8 cellular contexts compared by ENCODE assay signal in genomic region chr11:67270256-67271211, GRCh38. TPM values are rescaled to one million over a fixed set of nuclear protein-coding genes. Genes with fewer than 3 reads are reported as not detected.
DNase-seq lines count a peak whose midpoint lies in the region; ATAC-seq, FAIRE-seq and TF ChIP-seq lines count a peak whose summit lies in the region.

No MANE protein-coding gene starts in this region.

- CTCF ChIA-PET in K562 (lab: Yijun Ruan, JAX; ENCODE audit: low intra/inter-chr PET ratio), result no interaction called here

- H2AFZ ChIP-seq in MM.1S (ENCODE audit: low read length), result no peak overlapping the region
- H2AFZ ChIP-seq in K562 (ENCODE audit: low read depth, low read length), result no peak overlapping the region

- peaks cover 69% of the 10 kb centered on the region for H3K4me1 ChIP-seq in MM.1S (ENCODE audit: low read length)
- H3K4me1 ChIP-seq in K562 (replicated peaks in 1 of 2; ENCODE audit: control insufficient read depth in 2 of 2, insufficient read depth in 2 of 2, low read length in 2 of 2), result peaks cover 34 to 85% of the 10 kb centered on the region in 2 experiments
- H3K4me1 ChIP-seq in subcutaneous abdominal adipose tissue (ENCODE audit: control insufficient read depth in 5 of 5, insufficient read depth in 5 of 5, low read length in 5 of 5), result peaks cover 38 to 95% (median 92%) of the 10 kb centered on the region in 5 donors

- WGBS in K562 (ENCODE audit: insufficient coverage, low coverage, missing lambda C conversion rate), result 65% methylated on average over 22 of the region's 28 CpGs

- H4K20me1 ChIP-seq in MM.1S (ENCODE audit: insufficient read depth, low read length), result peaks cover 45% of the 10 kb centered on the region
- peaks cover 20% of the 10 kb centered on the region; the same call in 1 of the 2 replicates for H4K20me1 ChIP-seq in K562 (replicated peaks; ENCODE audit: control insufficient read depth, insufficient read depth, low read length)

- H3K9me1 ChIP-seq in K562 (ENCODE audit: control insufficient read depth, insufficient read depth, low read length), result peaks cover 7% of the 10 kb centered on the region

- H3K36me3 ChIP-seq in MM.1S (replicated peaks; ENCODE audit: insufficient read depth, low read length) (no peaks in the 10 kb centered on the region; the same call in 1 of the 2 replicates), K562 (ENCODE audit: control insufficient read depth, insufficient read depth, low read length) (peaks cover 72% of the 10 kb centered on the region; the same call in 2 of the 3 replicates), kidney epithelial cell (ENCODE audit: control insufficient read depth, insufficient read depth, low read length) (peaks cover 2% of the 10 kb centered on the region), subcutaneous abdominal adipose tissue (ENCODE audit: control insufficient read depth in 5 of 5, insufficient read depth in 5 of 5, low read length in 5 of 5) (peaks cover 0 to 5% (median 2%) of the 10 kb centered on the region in 5 donors)

- TF ChIP-seq EP300 in K562 (IDR thresholded peaks at IDR 0.05; ENCODE audit: low read length), result no peak

- H3K79me2 ChIP-seq in MM.1S (ENCODE audit: low read length) (peaks cover 96% of the 10 kb centered on the region), K562 (ENCODE audit: control insufficient read depth, insufficient read depth, low read length) (peaks cover 91% of the 10 kb centered on the region)

- peak overlapping the region; percentile 95 for H3K27ac ChIP-seq in C4-2B
- peak overlapping the region; percentile 94; the same call in 1 of the 2 replicates for H3K27ac ChIP-seq in MM.1S (ENCODE audit: low read length)
- H3K27ac ChIP-seq in K562 (ENCODE audit: extremely low read depth, low read depth, low read length), result peak overlapping the region; percentile 22; the same call in 2 of the 3 replicates
- peak overlapping the region; percentile 51 for H3K27ac ChIP-seq in subcutaneous abdominal adipose tissue (ENCODE audit: low read depth, low read length)

- H3F3A ChIP-seq in MM.1S (ENCODE audit: insufficient read depth, low read length), result peaks cover 25% of the 10 kb centered on the region

- in situ Hi-C loops in K562 (cut with MboI), result no loop called here

- no peak for DNase-seq in MM.1S
- no peak for DNase-seq in K562 (ENCODE audit: extremely low read depth in 1 of 4, low spot score in 3 of 4)
- DNase-seq in kidney epithelial cell (ENCODE audit: low read depth), result peak; percentile 82
- no peak for DNase-seq in D721Med (ENCODE audit: insufficient read length, low spot score)
- DNase-seq in NCI-H2081 (lab: John Stamatoyannopoulos, UW), result no peak
- no peak for DNase-seq in NCI-H2029 (lab: John Stamatoyannopoulos, UW)

- no peak for TF ChIP-seq RAD21 in K562 (CRISPR knock-in tag; conservative IDR thresholded peaks at IDR 0.05 in 1 of 2, IDR thresholded peaks at IDR 0.05 in 1 of 2)

- no peaks in the 10 kb centered on the region for H3K9me3 ChIP-seq in MM.1S (replicated peaks; ENCODE audit: insufficient read depth, low read length)
- H3K9me3 ChIP-seq in K562 (replicated peaks; ENCODE audit: control insufficient read depth, insufficient read depth, low read depth, low read length), result no peaks in the 10 kb centered on the region
- no peaks in the 10 kb centered on the region for H3K9me3 ChIP-seq in subcutaneous abdominal adipose tissue (ENCODE audit: control insufficient read depth in 5 of 5, low read length in 5 of 5)

- H3K9me2 ChIP-seq in MM.1S (replicated peaks; ENCODE audit: insufficient read depth, low read length), result no peaks in the 10 kb centered on the region

- H3K4me2 ChIP-seq in MM.1S (ENCODE audit: low read depth, low read length), result peak overlapping the region; percentile 90
- H3K4me2 ChIP-seq in K562 (ENCODE audit: insufficient read depth, low read length), result 0 out of 2 replicates have a peak overlapping the region, but pooled peaks have one; percentile 25

- BruUV-seq in K562 (replicated peaks; lab: Mats Ljungman, UMichigan), result TSS peak; percentile 5

- FAIRE-seq in K562 (lab: Jason Lieb, UNC) (no peak), D721Med (lab: Jason Lieb, UNC) (no peak)

- intact Hi-C loops in K562 (cut with micrococcal nuclease), result no loop called here

- peak overlapping the region; percentile 92; the same call in 1 of the 2 replicates for H3K9ac ChIP-seq in MM.1S (ENCODE audit: low read length)
- peak overlapping the region in 1 of 2 experiments; percentile 70; a peak in 2 of 4 replicates for H3K9ac ChIP-seq in K562 (ENCODE audit: insufficient read depth in 1 of 2, low read depth in 2 of 2, low read length in 2 of 2)
- H3K9ac ChIP-seq in subcutaneous abdominal adipose tissue (ENCODE audit: low read length in 5 of 5), result peak overlapping the region in 3 of 5 donors; percentile 37 to 67 (median 49)

- no peak for ATAC-seq in K562

- H3K27me3 ChIP-seq in MM.1S (replicated peaks; ENCODE audit: insufficient read depth, low read length), result no peaks in the 10 kb centered on the region
- H3K27me3 ChIP-seq in K562 (ENCODE audit: control insufficient read depth in 2 of 2, insufficient read depth in 2 of 2, low read length in 2 of 2), result no peaks in the 10 kb centered on the region
- no peaks in the 10 kb centered on the region for H3K27me3 ChIP-seq in kidney epithelial cell (ENCODE audit: control insufficient read depth, insufficient read depth, low read length)
- H3K27me3 ChIP-seq in subcutaneous abdominal adipose tissue (ENCODE audit: control insufficient read depth in 5 of 5, insufficient read depth in 4 of 5, low read length in 5 of 5), result no peaks in the 10 kb centered on the region

- TF ChIP-seq CTCF in C4-2B (conservative IDR thresholded peaks at IDR 0.05), result no peak
- TF ChIP-seq CTCF in MM.1S (IDR thresholded peaks at IDR 0.05; ENCODE audit: low read length), result no peak
- no peak for TF ChIP-seq CTCF in K562 (IDR thresholded peaks at IDR 0.05 in 2 of 3, conservative IDR thresholded peaks at IDR 0.05 in 1 of 3; ENCODE audit: insufficient read depth in 2 of 3, low read depth in 1 of 3, low read length in 3 of 3)
- TF ChIP-seq CTCF in kidney epithelial cell (IDR thresholded peaks at IDR 0.05; ENCODE audit: insufficient read depth, low read length, poor library complexity, severe bottlenecking), result no peak
- no peak for TF ChIP-seq CTCF in D721Med (IDR thresholded peaks at IDR 0.05; ENCODE audit: insufficient read depth, missing control alignments)

- H3K4me3 ChIP-seq in MM.1S (ENCODE audit: low read length) (peak overlapping the region; percentile 81; the same call in 1 of the 2 replicates), K562 (no peak overlapping the region), kidney epithelial cell (ENCODE audit: low read depth, low read length) (peak overlapping the region; percentile 2), subcutaneous abdominal adipose tissue (ENCODE audit: low read depth in 1 of 5, low read length in 5 of 5) (peak overlapping the region; percentile 35 to 86 (median 49))

- TF ChIP-seq POLR2A in K562 (conservative IDR thresholded peaks at IDR 0.05), result no peak

- POLR2A ChIA-PET in K562 (lab: Yijun Ruan, JAX), result interaction anchor here (0.6 to 1.6 kb wide), 5 partner anchors 8 to 245 kb away, joined by 3 to 5 read pairs (median 4); no protein-coding TSS in a partner anchor

RNA-seq across cellular contexts. Expression of gene GRK2, which starts 4.3 kb away (rescaled TPM):
- total RNA-seq in K562 (2011; cell fraction: chromatin; rRNA removed; ENCODE audit: low replicate concordance), result 64.7 and 214 TPM in 2 replicates
- total RNA-seq in K562 (2011; cell fraction: nucleolus; rRNA removed), result 185 and 206 TPM in 2 replicates
- 62.7 and 78.2 TPM in 2 replicates for total RNA-seq in K562 (2011; cell fraction: nucleoplasm; rRNA removed)
- total RNA-seq in K562 (2014; rRNA removed) (83.1 and 97.8 TPM in 2 replicates), K562 (2014; rRNA removed; fragmentation: Illumina TruSeq; extraction: Trizol) (27.8 and 41.7 TPM in 2 replicates), K562 (2015; rRNA removed; fragmentation: Illumina TruSeq; extraction: Trizol) (40.6 and 42.2 TPM in 2 replicates), K562 (2021) (93.3 and 95.3 TPM in 2 replicates), kidney epithelial cell (46.4 and 51.3 TPM in 2 replicates)
- polyA plus RNA-seq in K562 (2011; rRNA removed) (63.4 and 98.5 TPM in 2 replicates), K562 (2014; fragmentation: Illumina TruSeq; extraction: Trizol) (56.5 and 65.3 TPM in 2 replicates), K562 (2014; fragmentation: Nextera tagmentation; extraction: Ambion mirVana) (under 1 TPM; 0.24 to 0.82 TPM), K562 (2014; rRNA removed) (95.8 and 96.0 TPM in 2 replicates)
- polyA plus RNA-seq in K562 (2011; cell fraction: cytosol; rRNA removed), result 70.8 and 122 TPM in 2 replicates
- polyA plus RNA-seq in K562 (2011; cell fraction: nucleus; rRNA removed), result 259 and 262 TPM in 2 replicates
- 87.6 and 130 TPM in 2 replicates for polyA plus RNA-seq in K562 (2012)
- 36.9 and 61.5 TPM in 2 replicates for polyA minus RNA-seq in K562 (2011; rRNA and poly(A)+ RNA removed)
- 89.3 and 92.9 TPM in 2 replicates for polyA minus RNA-seq in K562 (2011; cell fraction: cytosol; rRNA and poly(A)+ RNA removed)
- 57.5 and 75.9 TPM in 2 replicates for polyA minus RNA-seq in K562 (2011; cell fraction: nucleus; rRNA and poly(A)+ RNA removed)

RNA-seq across cellular contexts. Expression of gene ANKRD13D, which starts 18.6 kb away (rescaled TPM):
- total RNA-seq in K562 (2011; cell fraction: chromatin; rRNA removed; ENCODE audit: low replicate concordance), result 105 and 289 TPM in 2 replicates
- total RNA-seq in K562 (2011; cell fraction: nucleolus; rRNA removed), result 185 and 212 TPM in 2 replicates
- 120 and 126 TPM in 2 replicates for total RNA-seq in K562 (2011; cell fraction: nucleoplasm; rRNA removed)
- total RNA-seq in K562 (2014; rRNA removed) (28.6 and 30.5 TPM in 2 replicates), K562 (2014; rRNA removed; fragmentation: Illumina TruSeq; extraction: Trizol) (5.3 and 7.9 TPM in 2 replicates), K562 (2015; rRNA removed; fragmentation: Illumina TruSeq; extraction: Trizol) (19.6 and 25.1 TPM in 2 replicates), K562 (2021) (37.3 and 40.9 TPM in 2 replicates), kidney epithelial cell (36.6 and 48.5 TPM in 2 replicates)
- polyA plus RNA-seq in K562 (2011; rRNA removed) (22.4 and 36.6 TPM in 2 replicates), K562 (2014; fragmentation: Illumina TruSeq; extraction: Trizol) (15.8 and 20.8 TPM in 2 replicates), K562 (2014; fragmentation: Nextera tagmentation; extraction: Ambion mirVana) (1 to 10 TPM in 1 of 2 experiments, under 1 TPM in 1; 0.94 to 1.9 TPM), K562 (2014; rRNA removed) (38.8 and 40.8 TPM in 2 replicates)
- polyA plus RNA-seq in K562 (2011; cell fraction: cytosol; rRNA removed), result 28.9 and 46.9 TPM in 2 replicates
- polyA plus RNA-seq in K562 (2011; cell fraction: nucleus; rRNA removed), result 147 and 217 TPM in 2 replicates
- 22.5 and 55.8 TPM in 2 replicates for polyA plus RNA-seq in K562 (2012)
- 9.5 and 12.1 TPM in 2 replicates for polyA minus RNA-seq in K562 (2011; rRNA and poly(A)+ RNA removed)
- 10.6 and 13.5 TPM in 2 replicates for polyA minus RNA-seq in K562 (2011; cell fraction: cytosol; rRNA and poly(A)+ RNA removed)
- polyA minus RNA-seq in K562 (2011; cell fraction: nucleus; rRNA and poly(A)+ RNA removed), result 54.4 and 59.6 TPM in 2 replicates

RNA-seq across cellular contexts. Expression of gene SSH3, which starts 32.8 kb away (rescaled TPM):
- total RNA-seq in K562 (2011; cell fraction: chromatin; rRNA removed; ENCODE audit: low replicate concordance), result 1.5 and 6.8 TPM in 2 replicates
- total RNA-seq in K562 (2011; cell fraction: nucleolus; rRNA removed), result 2.8 and 3.3 TPM in 2 replicates
- 0.92 and 1.3 TPM in 2 replicates for total RNA-seq in K562 (2011; cell fraction: nucleoplasm; rRNA removed)
- 0.12 and 0.27 TPM in 2 replicates for total RNA-seq in K562 (2014; rRNA removed)
- total RNA-seq in K562 (2014; rRNA removed; fragmentation: Illumina TruSeq; extraction: Trizol), result not detected in 2 replicates
- total RNA-seq in K562 (2015; rRNA removed; fragmentation: Illumina TruSeq; extraction: Trizol), result 0.14 and 0.68 TPM in 2 replicates
- total RNA-seq in K562 (2021), result 1.0 and 1.5 TPM in 2 replicates
- 0.07 and 0.88 TPM in 2 replicates for polyA plus RNA-seq in K562 (2011; rRNA removed)
- 0.12 and 0.39 TPM in 2 replicates for polyA plus RNA-seq in K562 (2011; cell fraction: cytosol; rRNA removed)
- 1.3 and 3.4 TPM in 2 replicates for polyA plus RNA-seq in K562 (2011; cell fraction: nucleus; rRNA removed)
- 1.3 and 1.4 TPM in 2 replicates for polyA plus RNA-seq in K562 (2012)
- 0.19 and 0.24 TPM in 2 replicates for polyA plus RNA-seq in K562 (2014; fragmentation: Illumina TruSeq; extraction: Trizol)
- polyA plus RNA-seq in K562 (2014; fragmentation: Nextera tagmentation; extraction: Ambion mirVana), result not detected
- 0.24 and 0.90 TPM in 2 replicates for polyA plus RNA-seq in K562 (2014; rRNA removed)
- 0.09 TPM in 1 of 2 replicates, not detected in the other for polyA minus RNA-seq in K562 (2011; rRNA and poly(A)+ RNA removed)
- 0.48 TPM in 1 of 2 replicates, not detected in the other for polyA minus RNA-seq in K562 (2011; cell fraction: cytosol; rRNA and poly(A)+ RNA removed)
- 0.89 and 1.5 TPM in 2 replicates for polyA minus RNA-seq in K562 (2011; cell fraction: nucleus; rRNA and poly(A)+ RNA removed)
- 37.2 and 39.9 TPM in 2 replicates for total RNA-seq in kidney epithelial cell

Comparison
In these comparisons a context has a peak if more than half of its experiments do, and no peak if none do; other contexts are left out.
1. H3K27ac ChIP-seq: peak in every context shown above with its lines; median percentile 95 in C4-2B; 94 in MM.1S; 51 in subcutaneous abdominal adipose tissue; 22 in K562.